In genomic region chr6:1554881-1555569, GRCh38 we compare ENCODE assay signal across 8 cellular contexts. TPM values are rescaled to one million over a fixed set of nuclear protein-coding genes. Genes with fewer than 3 reads are reported as not detected.
DNase-seq lines count a peak whose midpoint lies in the region; ATAC-seq and TF ChIP-seq lines count a peak whose summit lies in the region.

No MANE protein-coding gene starts in this region.

- peaks cover 0 to 12% (median 0%) of the 10 kb centered on the region in 9 donors for H3K27me3 ChIP-seq in heart left ventricle
- no peaks in the 10 kb centered on the region for H3K27me3 ChIP-seq in prostate gland (replicated peaks; ENCODE audit: insufficient read depth)

- ATAC-seq in heart left ventricle (peak; percentile 33 to 94 (median 88)), HG03108 (IDR thresholded peaks at IDR 0.05; ENCODE audit: unreplicated experiment) (no peak)

- DNase-seq in DMS79 treated with DMSO at 0.1 percent for 48 hours (lab: John Stamatoyannopoulos, UW) (peak; percentile 34), DMS79 (lab: John Stamatoyannopoulos, UW) (no peak), SKM-1 (lab: John Stamatoyannopoulos, UW; ENCODE audit: unreplicated experiment) (peak; percentile 30), heart left ventricle (peak; percentile 72 to 89 (median 77)), prostate gland (ENCODE audit: low spot score) (peak; percentile 47), ureter (ENCODE audit: low spot score) (peak; percentile 80)
- DNase-seq in activated naive CD8-positive, alpha-beta T cell treated with anti-CD3 and anti-CD28 coated beads, Interleukin-2, amount 50 U/mL, for 16 hours (ENCODE audit: low read depth, low spot score) = peak; percentile 11

- intact Hi-C loops in heart left ventricle (cut with DNase I) (no loop called here), prostate gland (cut with DNase I) (no loop called here)

- TF ChIP-seq CTCF in heart left ventricle (IDR thresholded peaks at IDR 0.05) (peak; percentile 67 to 94 (median 80)), prostate gland (IDR thresholded peaks at IDR 0.05) (peak; percentile 62 to 78 (median 76))

- WGBS in heart left ventricle, 4 donors = 6 to 12% (median 8%) methylated on average over 36 to 42 of the region's 42 CpGs
- 5% methylated on average over 41 of the region's 42 CpGs for WGBS in prostate gland

- H3K9me3 ChIP-seq in heart left ventricle = no peaks in the 10 kb centered on the region
- H3K9me3 ChIP-seq in prostate gland = no peaks in the 10 kb centered on the region

- H3K36me3 ChIP-seq in heart left ventricle (no peaks in the 10 kb centered on the region), prostate gland (no peaks in the 10 kb centered on the region)

- H3K27ac ChIP-seq in heart left ventricle (peak overlapping the region in 11 of 12 donors; percentile 7 to 81 (median 55)), prostate gland (peak overlapping the region; percentile 47 to 71)

- H3K4me1 ChIP-seq in heart left ventricle (peaks cover 0 to 10% (median 0%) of the 10 kb centered on the region in 12 donors), prostate gland (replicated peaks) (no peaks in the 10 kb centered on the region)

- H3K4me3 ChIP-seq in heart left ventricle (peak overlapping the region; percentile 19 to 68 (median 60)), prostate gland (peak overlapping the region; percentile 44 to 52)

- TF ChIP-seq POLR2A in heart left ventricle (IDR thresholded peaks at IDR 0.05) = no peak
- no peak for TF ChIP-seq POLR2A in prostate gland (IDR thresholded peaks at IDR 0.05)

RNA-seq across cellular contexts. Expression of gene FOXC1, which starts 54.7 kb away (rescaled TPM):
- 1 to 10 TPM; 1.8 to 6.3 (median 3.5) TPM for total RNA-seq in heart left ventricle
- polyA plus RNA-seq in heart left ventricle = 1 to 10 TPM; 2.1 to 2.9 TPM
- total RNA-seq in prostate gland = 10 to 100 TPM in 1 of 2 donors, 1 to 10 TPM in 1; 9.2 to 11.2 TPM
- 41.9 TPM for total RNA-seq in ureter
